17 cellular contexts compared by ENCODE assay signal in genomic region chr6:156982168-156982567, GRCh38.
DNase-seq lines count a peak whose midpoint lies in the region; ATAC-seq and TF ChIP-seq lines count a peak whose summit lies in the region.
"Had no signal": no experiment of that assay in that cellular context is flagged by ENCODE, and none has a peak within 500 bp of the region (broad histone marks: within the 10 kb centered on the region; RNA-seq: fewer than 3 reads in every experiment).

No MANE protein-coding gene starts in this region.

- ATAC-seq in T-helper 17 cell, result no peak
- no peak for ATAC-seq in stimulated activated memory B cell treated with anti-CD40 and anti-IgM and Interleukin-4, amounts not matched to agents 10 μg/mL and 1 μg/mL and 100 μg/mL, for 72 hours
- no peak for ATAC-seq in sciatic nerve

- DNase-seq in T-helper 17 cell (no peak), foreskin fibroblast (no peak), sciatic nerve (ENCODE audit: low spot score) (no peak), NCI-H510A (lab: John Stamatoyannopoulos, UW) (no peak)
- DNase-seq: Caco-2, DMS153, GDM1, GM23248, HCEC 1CT, NCI-H1105 treated with DMSO at 0.1 percent for 48 hours, NCI-H187, NCI-H2227 treated with DMSO at 0.1 percent for 48 hours, NCI-H524, NCI-H82 had no signal

- H3K4me3 ChIP-seq in foreskin fibroblast (ENCODE audit: low read depth in 1 of 2, low read length in 2 of 2), result no peak overlapping the region
- H3K4me3 ChIP-seq: GM23248 had no signal

- peak overlapping the region in 2 of 3 donors; percentile 1 for H3K27ac Mint-ChIP-seq in IgD-negative memory B cell
- peak overlapping the region; percentile 43 for H3K27ac Mint-ChIP-seq in T-helper 17 cell
- peak overlapping the region; percentile 41 for H3K27ac Mint-ChIP-seq in dendritic cell treated with granulocyte-macrophage colony-stimulating factor and Interleukin-4, amounts not matched to agents 40 ng/mL and 50 ng/mL, for 4 days
- peak overlapping the region; percentile 49 for H3K27ac Mint-ChIP-seq in stimulated activated memory B cell treated with anti-CD40 and anti-IgM and Interleukin-4, amounts not matched to agents 10 μg/mL and 1 μg/mL and 100 μg/mL, for 72 hours

- H3K36me3 Mint-ChIP-seq in IgD-negative memory B cell (peaks cover 5% of the 10 kb centered on the region), T-helper 17 cell (ENCODE audit: low read depth) (no peaks in the 10 kb centered on the region)
- H3K36me3 Mint-ChIP-seq in dendritic cell treated with granulocyte-macrophage colony-stimulating factor and Interleukin-4, amounts not matched to agents 40 ng/mL and 50 ng/mL, for 4 days (ENCODE audit: low read depth), result no peaks in the 10 kb centered on the region
- H3K36me3 Mint-ChIP-seq in stimulated activated memory B cell treated with anti-CD40 and anti-IgM and Interleukin-4, amounts not matched to agents 10 μg/mL and 1 μg/mL and 100 μg/mL, for 72 hours, result no peaks in the 10 kb centered on the region

- H3K9me3 ChIP-seq in T-helper 17 cell (ENCODE audit: control insufficient read depth, low read length, poor library complexity, severe bottlenecking), result no peaks in the 10 kb centered on the region
- H3K9me3 ChIP-seq: Caco-2 had no signal

- peak overlapping the region in 1 of 4 donors; percentile 19 for H3K4me3 Mint-ChIP-seq in IgD-negative memory B cell
- H3K4me3 Mint-ChIP-seq in T-helper 17 cell, result no peak overlapping the region
- H3K4me3 Mint-ChIP-seq in dendritic cell treated with granulocyte-macrophage colony-stimulating factor and Interleukin-4, amounts not matched to agents 40 ng/mL and 50 ng/mL, for 4 days, result no peak overlapping the region
- H3K4me3 Mint-ChIP-seq in stimulated activated memory B cell treated with anti-CD40 and anti-IgM and Interleukin-4, amounts not matched to agents 10 μg/mL and 1 μg/mL and 100 μg/mL, for 72 hours, result no peak overlapping the region

- TF ChIP-seq CTCF in foreskin fibroblast (IDR thresholded peaks at IDR 0.05; ENCODE audit: low read depth, low read length), result no peak

- H3K9me3 Mint-ChIP-seq in IgD-negative memory B cell, result no peaks in the 10 kb centered on the region
- no peaks in the 10 kb centered on the region for H3K9me3 Mint-ChIP-seq in dendritic cell treated with granulocyte-macrophage colony-stimulating factor and Interleukin-4, amounts not matched to agents 40 ng/mL and 50 ng/mL, for 4 days
- no peaks in the 10 kb centered on the region for H3K9me3 Mint-ChIP-seq in stimulated activated memory B cell treated with anti-CD40 and anti-IgM and Interleukin-4, amounts not matched to agents 10 μg/mL and 1 μg/mL and 100 μg/mL, for 72 hours

- peaks cover 61 to 83% (median 66%) of the 10 kb centered on the region in 3 donors for H3K4me1 Mint-ChIP-seq in IgD-negative memory B cell
- H3K4me1 Mint-ChIP-seq in T-helper 17 cell, result peaks cover 59% of the 10 kb centered on the region
- peaks cover 57% of the 10 kb centered on the region for H3K4me1 Mint-ChIP-seq in dendritic cell treated with granulocyte-macrophage colony-stimulating factor and Interleukin-4, amounts not matched to agents 40 ng/mL and 50 ng/mL, for 4 days (ENCODE audit: low read depth)
- peaks cover 90% of the 10 kb centered on the region for H3K4me1 Mint-ChIP-seq in stimulated activated memory B cell treated with anti-CD40 and anti-IgM and Interleukin-4, amounts not matched to agents 10 μg/mL and 1 μg/mL and 100 μg/mL, for 72 hours

- H3K27me3 Mint-ChIP-seq in IgD-negative memory B cell, result no peaks in the 10 kb centered on the region
- no peaks in the 10 kb centered on the region for H3K27me3 Mint-ChIP-seq in T-helper 17 cell
- no peaks in the 10 kb centered on the region for H3K27me3 Mint-ChIP-seq in dendritic cell treated with granulocyte-macrophage colony-stimulating factor and Interleukin-4, amounts not matched to agents 40 ng/mL and 50 ng/mL, for 4 days
- H3K27me3 Mint-ChIP-seq in stimulated activated memory B cell treated with anti-CD40 and anti-IgM and Interleukin-4, amounts not matched to agents 10 μg/mL and 1 μg/mL and 100 μg/mL, for 72 hours, result no peaks in the 10 kb centered on the region

- intact Hi-C loops in dendritic cell treated with granulocyte-macrophage colony-stimulating factor and Interleukin-4, amounts not matched to agents 40 ng/mL and 50 ng/mL, for 4 days (cut with micrococcal nuclease), result no loop called here
- intact Hi-C loops in sciatic nerve (cut with DNase I), result no loop called here
